Comparison of ENCODE assay signal across 26 cellular contexts in genomic region chr7:92709150-92709549, GRCh38.
DNase-seq lines count a peak whose midpoint lies in the region; ATAC-seq, FAIRE-seq and TF ChIP-seq lines count a peak whose summit lies in the region.
"Had no signal": no experiment of that assay in that cellular context is flagged by ENCODE, and none has a peak within 500 bp of the region (broad histone marks: within the 10 kb centered on the region; RNA-seq: fewer than 3 reads in every experiment).

No MANE protein-coding gene starts in this region.

- peaks cover 6% of the 10 kb centered on the region; the same call in 1 of the 2 replicates for H4K20me1 ChIP-seq in OCI-LY3 (ENCODE audit: insufficient read depth, low read length)
- no peaks in the 10 kb centered on the region for H4K20me1 ChIP-seq in GM12878 (ENCODE audit: control insufficient read depth, insufficient read depth)

- H3K4me2 ChIP-seq in OCI-LY3 (ENCODE audit: low read length) (peak overlapping the region; percentile 32), GM12878 (ENCODE audit: control insufficient read depth, insufficient read depth) (no peak overlapping the region)

- intact Hi-C loops in natural killer cell (cut with micrococcal nuclease) (no loop called here), GM12878 (cut with micrococcal nuclease; ENCODE audit: unreplicated experiment) (loop anchor here (5.0 kb wide), 2 partner anchors 103 to 123 kb away; no protein-coding TSS in a partner anchor)

- H3K27ac ChIP-seq in OCI-LY3 (ENCODE audit: low read length) (no peak overlapping the region), GM12878 (ENCODE audit: control insufficient read depth, insufficient read depth) (no peak overlapping the region; the same call in 1 of the 2 replicates)
- H3K27ac ChIP-seq: ascending aorta, left lung, ovary, Peyer's patch, thyroid gland had no signal

- H3K36me3 Mint-ChIP-seq in natural killer cell treated with Interleukin-12 subunit alpha and Interleukin-12 subunit beta and Interleukin-15 and Interleukin-18, amount 100 ng/mL, for 72 hours, result peaks cover 24% of the 10 kb centered on the region
- no peaks in the 10 kb centered on the region for H3K36me3 Mint-ChIP-seq in natural killer cell
- peaks cover 66% of the 10 kb centered on the region for H3K36me3 Mint-ChIP-seq in activated CD8-positive, alpha-beta memory T cell treated with anti-CD3 and anti-CD28 coated beads, Interleukin-2, amount 10 ng/mL, durations not matched to agents 7 days and 5 days

- RAD21 ChIA-PET in GM12878 (lab: Charles Lee; ENCODE audit: unreplicated experiment), result no interaction called here

- peak overlapping the region; percentile 58 for H3K4me3 Mint-ChIP-seq in natural killer cell treated with Interleukin-12 subunit alpha and Interleukin-12 subunit beta and Interleukin-15 and Interleukin-18, amount 100 ng/mL, for 72 hours
- no peak overlapping the region for H3K4me3 Mint-ChIP-seq in natural killer cell
- H3K4me3 Mint-ChIP-seq in activated CD8-positive, alpha-beta memory T cell treated with anti-CD3 and anti-CD28 coated beads, Interleukin-2, amount 10 ng/mL, durations not matched to agents 7 days and 5 days, result no peak overlapping the region
- H3K4me3 Mint-ChIP-seq: CD4-positive, CD25-positive, alpha-beta regulatory T cell; naive thymus-derived CD4-positive, alpha-beta T cell had no signal

- no peak for ATAC-seq in natural killer cell treated with Interleukin-12 subunit alpha and Interleukin-12 subunit beta and Interleukin-15 and Interleukin-18, amount 100 ng/mL, for 72 hours
- ATAC-seq in natural killer cell (no peak), GM12878 (peak; percentile 9; the same call in 2 of the 3 replicates), omental fat pad (ENCODE audit: low FRiP score) (no peak), HG03159 (IDR thresholded peaks at IDR 0.05; ENCODE audit: unreplicated experiment) (no peak)
- ATAC-seq in activated CD8-positive, alpha-beta memory T cell treated with anti-CD3 and anti-CD28 coated beads, Interleukin-2, amount 10 ng/mL, durations not matched to agents 7 days and 5 days, result no peak
- ATAC-seq: left lung; naive thymus-derived CD4-positive, alpha-beta T cell; right cardiac atrium had no signal

- no TSS peak for BruUV-seq in GM12878 (replicated peaks; lab: Mats Ljungman, UMichigan)

- TF ChIP-seq EP300 in GM12878 (IDR thresholded peaks at IDR 0.05; ENCODE audit: borderline replicate concordance in 1 of 2, control insufficient read depth in 1 of 2, low read depth in 2 of 2, low read length in 2 of 2), result no peak

- no peaks in the 10 kb centered on the region for H3K27me3 Mint-ChIP-seq in natural killer cell treated with Interleukin-12 subunit alpha and Interleukin-12 subunit beta and Interleukin-15 and Interleukin-18, amount 100 ng/mL, for 72 hours
- no peaks in the 10 kb centered on the region for H3K27me3 Mint-ChIP-seq in natural killer cell (ENCODE audit: low read depth in 2 of 2)
- no peaks in the 10 kb centered on the region for H3K27me3 Mint-ChIP-seq in activated CD8-positive, alpha-beta memory T cell treated with anti-CD3 and anti-CD28 coated beads, Interleukin-2, amount 10 ng/mL, durations not matched to agents 7 days and 5 days
- H3K27me3 Mint-ChIP-seq: CD4-positive, CD25-positive, alpha-beta regulatory T cell; naive thymus-derived CD4-positive, alpha-beta T cell had no signal

- H3K79me2 ChIP-seq in OCI-LY3 (ENCODE audit: low read length) (peaks cover 13% of the 10 kb centered on the region), GM12878 (ENCODE audit: control insufficient read depth, insufficient read depth, low read length) (0 out of 2 replicates have a peak, but pooled peaks cover under 1% of the 10 kb centered on the region)

- SMC1A ChIA-PET in GM12878 (lab: Charles Lee; ENCODE audit: uncharacterized antibody, unreplicated experiment), result interaction anchor here (0.6 to 1.1 kb wide), 5 partner anchors 9 to 251 kb away, joined by 3 to 6 read pairs (median 5); no protein-coding TSS in a partner anchor

- H3K9me3 ChIP-seq in OCI-LY3 (ENCODE audit: insufficient read depth, low read length) (peaks cover 13% of the 10 kb centered on the region; the same call in 1 of the 2 replicates), GM12878 (replicated peaks; ENCODE audit: control insufficient read depth, insufficient read depth, low read length) (peaks cover 2% of the 10 kb centered on the region; the same call in 2 of the 3 replicates)
- H3K9me3 ChIP-seq: ascending aorta, left lung, ovary, Peyer's patch, thyroid gland had no signal

- H3K9ac ChIP-seq in OCI-LY3 (ENCODE audit: low read length), result no peak overlapping the region
- no peak overlapping the region for H3K9ac ChIP-seq in GM12878 (ENCODE audit: control insufficient read depth, insufficient read depth, low read length)

- 100% methylated on average over 2 of the region's 2 CpGs for WGBS in GM12878 (ENCODE audit: insufficient coverage, insufficient replicate concordance, low lambda C conversion rate, missing lambda C conversion rate)

- no peaks in the 10 kb centered on the region for H3K27me3 ChIP-seq in OCI-LY3 (ENCODE audit: low read depth, low read length)
- no peaks in the 10 kb centered on the region for H3K27me3 ChIP-seq in GM12878 (replicated peaks in 1 of 2; ENCODE audit: control insufficient read depth in 2 of 2, insufficient read depth in 2 of 2, low read length in 1 of 2)
- H3K27me3 ChIP-seq: ascending aorta, left lung, ovary, Peyer's patch, thyroid gland had no signal

- DNase-seq in natural killer cell treated with Interleukin-12 subunit alpha and Interleukin-12 subunit beta and Interleukin-15 and Interleukin-18, amount 100 ng/mL, for 72 hours (ENCODE audit: low spot score), result no peak
- no peak for DNase-seq in natural killer cell
- no peak for DNase-seq in GM12878 (ENCODE audit: low read depth, low spot score)
- DNase-seq in activated CD8-positive, alpha-beta memory T cell treated with anti-CD3 and anti-CD28 coated beads, Interleukin-2, amount 10 ng/mL, durations not matched to agents 7 days and 5 days, result no peak
- no peak for DNase-seq in omental fat pad (ENCODE audit: low spot score)
- DNase-seq: activated gamma-delta T cell; CD4-positive, CD25-positive, alpha-beta regulatory T cell; central memory CD4-positive, alpha-beta T cell; dermis blood vessel endothelial cell; DMS53; GDM1; Karpas-422; left lung; naive thymus-derived CD4-positive, alpha-beta T cell; NCI-H146; NCI-H524; ovary; Peyer's patch; right cardiac atrium; stimulated activated CD4-positive, alpha-beta T cell treated with anti-CD3 and anti-CD28 coated beads, Interleukin-4, amount 100 ng/mL, for 1 hour; stimulated activated naive CD4-positive, alpha-beta T cell; thyroid gland had no signal

- FAIRE-seq in GM12878 (lab: Jason Lieb, UNC), result no peak
- FAIRE-seq: HTR-8/SVneo had no signal

- H3K4me3 ChIP-seq in OCI-LY3 (ENCODE audit: low read length), result no peak overlapping the region
- H3K4me3 ChIP-seq in GM12878, result no peak overlapping the region
- H3K4me3 ChIP-seq: ascending aorta, left lung, ovary, Peyer's patch, thyroid gland had no signal

- peaks cover 24% of the 10 kb centered on the region for H3K36me3 ChIP-seq in OCI-LY3 (replicated peaks; ENCODE audit: low read depth, low read length)
- peaks cover 0 to 1% of the 10 kb centered on the region in 2 experiments; a peak in 3 of 4 replicates for H3K36me3 ChIP-seq in GM12878 (ENCODE audit: control insufficient read depth in 2 of 2, insufficient read depth in 2 of 2, low read length in 1 of 2)
- H3K36me3 ChIP-seq: ascending aorta, left lung, ovary, Peyer's patch, thyroid gland had no signal

- no peak for TF ChIP-seq POLR2A in GM12878 (IDR thresholded peaks at IDR 0.05; ENCODE audit: low read depth, low read length)

- TF ChIP-seq RAD21 in GM12878 (IDR thresholded peaks at IDR 0.05; ENCODE audit: insufficient read depth, low read depth, low read length), result no peak

- H2AFZ ChIP-seq in OCI-LY3 (ENCODE audit: low read depth, low read length), result no peak overlapping the region
- H2AFZ ChIP-seq in GM12878 (ENCODE audit: control insufficient read depth, low read depth, low read length), result no peak overlapping the region

- peak overlapping the region; percentile 70 to 80 for H3K27ac Mint-ChIP-seq in natural killer cell treated with Interleukin-12 subunit alpha and Interleukin-12 subunit beta and Interleukin-15 and Interleukin-18, amount 100 ng/mL, for 72 hours
- H3K27ac Mint-ChIP-seq in natural killer cell, result no peak overlapping the region
- no peak overlapping the region for H3K27ac Mint-ChIP-seq in activated CD8-positive, alpha-beta memory T cell treated with anti-CD3 and anti-CD28 coated beads, Interleukin-2, amount 10 ng/mL, durations not matched to agents 7 days and 5 days

- H3K4me1 Mint-ChIP-seq in natural killer cell treated with Interleukin-12 subunit alpha and Interleukin-12 subunit beta and Interleukin-15 and Interleukin-18, amount 100 ng/mL, for 72 hours (ENCODE audit: low read depth in 2 of 2), result peaks cover 33 to 40% of the 10 kb centered on the region in 2 donors
- peaks cover 0 to 9% of the 10 kb centered on the region in 2 donors for H3K4me1 Mint-ChIP-seq in natural killer cell
- H3K4me1 Mint-ChIP-seq in activated CD8-positive, alpha-beta memory T cell treated with anti-CD3 and anti-CD28 coated beads, Interleukin-2, amount 10 ng/mL, durations not matched to agents 7 days and 5 days, result peaks cover 40% of the 10 kb centered on the region

- CTCF ChIA-PET in GM12878 (lab: Yijun Ruan, JAX), result interaction anchor here (0.5 to 1.1 kb wide), 4 partner anchors 10 to 1939 kb away, joined by 3 to 4 read pairs (median 3); no protein-coding TSS in a partner anchor
- CTCF ChIA-PET in activated CD8-positive, alpha-beta memory T cell treated with anti-CD3 and anti-CD28 coated beads, Interleukin-2, amount 10 ng/mL, durations not matched to agents 7 days and 5 days (lab: Charles Lee), result interaction anchor here (0.6 kb wide), 1 partner anchor 123 kb away, joined by 3 read pairs; no protein-coding TSS in a partner anchor

- no peak for TF ChIP-seq CTCF in natural killer cell (IDR thresholded peaks at IDR 0.05)
- TF ChIP-seq CTCF in OCI-LY3 (IDR thresholded peaks at IDR 0.05; ENCODE audit: low read depth, low read length), result no peak
- TF ChIP-seq CTCF in GM12878 (IDR thresholded peaks at IDR 0.05 in 2 of 3, conservative IDR thresholded peaks at IDR 0.05 in 1 of 3; ENCODE audit: control insufficient read depth in 2 of 3, extremely low read depth in 1 of 3, insufficient read depth in 1 of 3, low read depth in 3 of 3, low read length in 3 of 3), result no peak
- TF ChIP-seq CTCF in omental fat pad (IDR thresholded peaks at IDR 0.05), result no peak

- POLR2A ChIA-PET in GM12878 (lab: Charles Lee), result interaction anchor here (0.8 to 1.0 kb wide), 2 partner anchors 11 to 57 kb away, joined by 3 read pairs; no protein-coding TSS in a partner anchor

- H3K4me1 ChIP-seq in OCI-LY3 (ENCODE audit: low read length) (peaks cover 22% of the 10 kb centered on the region), GM12878 (ENCODE audit: control insufficient read depth, insufficient read depth, low read length) (peaks cover 5% of the 10 kb centered on the region; the same call in 1 of the 2 replicates)
- H3K4me1 ChIP-seq: left lung, Peyer's patch had no signal

- in situ Hi-C loops in GM12878 (cut with MboI), result no loop called here

- no peaks in the 10 kb centered on the region for H3K9me3 Mint-ChIP-seq in natural killer cell treated with Interleukin-12 subunit alpha and Interleukin-12 subunit beta and Interleukin-15 and Interleukin-18, amount 100 ng/mL, for 72 hours
- H3K9me3 Mint-ChIP-seq in natural killer cell, result no peaks in the 10 kb centered on the region
- no peaks in the 10 kb centered on the region for H3K9me3 Mint-ChIP-seq in activated CD8-positive, alpha-beta memory T cell treated with anti-CD3 and anti-CD28 coated beads, Interleukin-2, amount 10 ng/mL, durations not matched to agents 7 days and 5 days (ENCODE audit: low read depth)
- H3K9me3 Mint-ChIP-seq: CD4-positive, CD25-positive, alpha-beta regulatory T cell; naive thymus-derived CD4-positive, alpha-beta T cell had no signal

Comparison
In these comparisons a context has a peak if more than half of its experiments do, and no peak if none do; other contexts are left out.
1. H3K27ac Mint-ChIP-seq: peak in natural killer cell treated with Interleukin-12 subunit alpha and Interleukin-12 subunit beta and Interleukin-15 and Interleukin-18, amount 100 ng/mL, for 72 hours (2 of 2); none in natural killer cell (0 of 2) and activated CD8-positive, alpha-beta memory T cell treated with anti-CD3 and anti-CD28 coated beads, Interleukin-2, amount 10 ng/mL, durations not matched to agents 7 days and 5 days (single experiment).